ENCODE assay signal across 1 cellular context in the genomic region with DNA sequence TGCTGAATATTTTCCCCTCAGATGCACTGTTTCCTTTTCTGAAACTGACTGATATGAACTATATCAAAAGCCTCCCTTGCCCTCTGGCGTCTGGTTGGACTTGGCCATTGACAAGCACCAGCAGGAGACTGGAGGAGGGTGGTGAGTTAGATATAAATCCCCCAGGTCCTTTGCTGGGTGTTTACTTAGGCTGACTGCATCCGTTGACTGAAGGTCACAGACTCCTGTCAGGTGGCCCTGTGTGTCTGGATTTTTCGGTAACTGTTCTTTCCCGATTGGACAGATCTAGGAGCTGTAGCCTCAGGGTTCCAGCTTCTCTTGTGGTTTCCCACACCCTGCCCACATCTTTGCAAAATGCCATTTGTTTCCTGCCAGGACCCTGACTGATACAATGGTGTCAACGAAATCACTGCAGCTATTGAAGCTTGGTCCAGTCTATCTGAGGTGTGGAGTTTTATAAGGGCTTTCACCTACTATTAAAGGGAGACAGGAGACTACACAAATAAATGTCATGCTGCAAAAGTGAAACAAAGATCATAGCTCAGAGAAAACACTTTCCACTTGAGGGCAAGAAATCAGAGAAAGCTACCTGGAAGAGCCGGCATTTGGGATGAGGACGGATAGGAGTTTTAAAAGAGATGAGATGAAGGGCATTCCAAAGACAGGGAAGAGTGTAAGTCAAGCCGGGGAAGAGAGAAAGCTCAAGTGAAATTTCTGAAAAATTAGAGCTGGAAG.
A peak's percentile ranks its signal among the peaks of the same experiment; 100 is the strongest.
TF ChIP-seq lines count a peak whose summit lies in the region.

No MANE protein-coding gene starts in this region.

TF ChIP-seq in HepG2, 621 proteins besides CTCF, POLR2A, EP300 and RAD21 (continued from another document and continues in another):
- TF ChIP-seq, protein P1, sequence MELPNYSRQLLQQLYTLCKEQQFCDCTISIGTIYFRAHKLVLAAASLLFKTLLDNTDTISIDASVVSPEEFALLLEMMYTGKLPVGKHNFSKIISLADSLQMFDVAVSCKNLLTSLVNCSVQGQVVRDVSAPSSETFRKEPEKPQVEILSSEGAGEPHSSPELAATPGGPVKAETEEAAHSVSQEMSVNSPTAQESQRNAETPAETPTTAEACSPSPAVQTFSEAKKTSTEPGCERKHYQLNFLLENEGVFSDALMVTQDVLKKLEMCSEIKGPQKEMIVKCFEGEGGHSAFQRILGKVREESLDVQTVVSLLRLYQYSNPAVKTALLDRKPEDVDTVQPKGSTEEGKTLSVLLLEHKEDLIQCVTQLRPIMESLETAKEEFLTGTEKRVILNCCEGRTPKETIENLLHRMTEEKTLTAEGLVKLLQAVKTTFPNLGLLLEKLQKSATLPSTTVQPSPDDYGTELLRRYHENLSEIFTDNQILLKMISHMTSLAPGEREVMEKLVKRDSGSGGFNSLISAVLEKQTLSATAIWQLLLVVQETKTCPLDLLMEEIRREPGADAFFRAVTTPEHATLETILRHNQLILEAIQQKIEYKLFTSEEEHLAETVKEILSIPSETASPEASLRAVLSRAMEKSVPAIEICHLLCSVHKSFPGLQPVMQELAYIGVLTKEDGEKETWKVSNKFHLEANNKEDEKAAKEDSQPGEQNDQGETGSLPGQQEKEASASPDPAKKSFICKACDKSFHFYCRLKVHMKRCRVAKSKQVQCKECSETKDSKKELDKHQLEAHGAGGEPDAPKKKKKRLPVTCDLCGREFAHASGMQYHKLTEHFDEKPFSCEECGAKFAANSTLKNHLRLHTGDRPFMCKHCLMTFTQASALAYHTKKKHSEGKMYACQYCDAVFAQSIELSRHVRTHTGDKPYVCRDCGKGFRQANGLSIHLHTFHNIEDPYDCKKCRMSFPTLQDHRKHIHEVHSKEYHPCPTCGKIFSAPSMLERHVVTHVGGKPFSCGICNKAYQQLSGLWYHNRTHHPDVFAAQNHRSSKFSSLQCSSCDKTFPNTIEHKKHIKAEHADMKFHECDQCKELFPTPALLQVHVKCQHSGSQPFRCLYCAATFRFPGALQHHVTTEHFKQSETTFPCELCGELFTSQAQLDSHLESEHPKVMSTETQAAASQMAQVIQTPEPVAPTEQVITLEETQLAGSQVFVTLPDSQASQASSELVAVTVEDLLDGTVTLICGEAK (IDR thresholded peaks at IDR 0.05): no peak
- TF ChIP-seq, protein P1 (CRISPR knock-in tag; IDR thresholded peaks at IDR 0.05): no peak
- TF ChIP-seq ZNF800 (CRISPR knock-in tag; IDR thresholded peaks at IDR 0.05): no peak
- no peak for TF ChIP-seq REL (CRISPR knock-in tag; conservative IDR thresholded peaks at IDR 0.05)
- no peak for TF ChIP-seq ZNF160 (CRISPR knock-in tag; IDR thresholded peaks at IDR 0.05)
- no peak for TF ChIP-seq ATF7-NPFF (CRISPR knock-in tag; IDR thresholded peaks at IDR 0.05; ENCODE audit: low read depth)
- TF ChIP-seq, protein P2, sequence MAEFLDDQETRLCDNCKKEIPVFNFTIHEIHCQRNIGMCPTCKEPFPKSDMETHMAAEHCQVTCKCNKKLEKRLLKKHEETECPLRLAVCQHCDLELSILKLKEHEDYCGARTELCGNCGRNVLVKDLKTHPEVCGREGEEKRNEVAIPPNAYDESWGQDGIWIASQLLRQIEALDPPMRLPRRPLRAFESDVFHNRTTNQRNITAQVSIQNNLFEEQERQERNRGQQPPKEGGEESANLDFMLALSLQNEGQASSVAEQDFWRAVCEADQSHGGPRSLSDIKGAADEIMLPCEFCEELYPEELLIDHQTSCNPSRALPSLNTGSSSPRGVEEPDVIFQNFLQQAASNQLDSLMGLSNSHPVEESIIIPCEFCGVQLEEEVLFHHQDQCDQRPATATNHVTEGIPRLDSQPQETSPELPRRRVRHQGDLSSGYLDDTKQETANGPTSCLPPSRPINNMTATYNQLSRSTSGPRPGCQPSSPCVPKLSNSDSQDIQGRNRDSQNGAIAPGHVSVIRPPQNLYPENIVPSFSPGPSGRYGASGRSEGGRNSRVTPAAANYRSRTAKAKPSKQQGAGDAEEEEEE (CRISPR knock-in tag; IDR thresholded peaks at IDR 0.05; ENCODE audit: borderline replicate concordance): 0 out of 2 replicates have a peak, but pooled peaks have one; percentile 8
- TF ChIP-seq, protein P3, sequence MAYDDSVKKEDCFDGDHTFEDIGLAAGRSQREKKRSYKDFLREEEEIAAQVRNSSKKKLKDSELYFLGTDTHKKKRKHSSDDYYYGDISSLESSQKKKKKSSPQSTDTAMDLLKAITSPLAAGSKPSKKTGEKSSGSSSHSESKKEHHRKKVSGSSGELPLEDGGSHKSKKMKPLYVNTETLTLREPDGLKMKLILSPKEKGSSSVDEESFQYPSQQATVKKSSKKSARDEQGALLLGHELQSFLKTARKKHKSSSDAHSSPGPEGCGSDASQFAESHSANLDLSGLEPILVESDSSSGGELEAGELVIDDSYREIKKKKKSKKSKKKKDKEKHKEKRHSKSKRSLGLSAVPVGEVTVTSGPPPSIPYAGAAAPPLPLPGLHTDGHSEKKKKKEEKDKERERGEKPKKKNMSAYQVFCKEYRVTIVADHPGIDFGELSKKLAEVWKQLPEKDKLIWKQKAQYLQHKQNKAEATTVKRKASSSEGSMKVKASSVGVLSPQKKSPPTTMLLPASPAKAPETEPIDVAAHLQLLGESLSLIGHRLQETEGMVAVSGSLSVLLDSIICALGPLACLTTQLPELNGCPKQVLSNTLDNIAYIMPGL (CRISPR knock-in tag; IDR thresholded peaks at IDR 0.05; ENCODE audit: borderline replicate concordance in 1 of 2, low read depth in 1 of 2): peak in 1 of 2 experiments; percentile 28; a peak in 1 of 4 replicates
- no peak for TF ChIP-seq AKAP8 (CRISPR knock-in tag; IDR thresholded peaks at IDR 0.05)
- TF ChIP-seq ZNF883 (CRISPR knock-in tag; IDR thresholded peaks at IDR 0.05; ENCODE audit: not compliant biosample characterization): no peak
- no peak for TF ChIP-seq ZFP90 (CRISPR knock-in tag; IDR thresholded peaks at IDR 0.05; ENCODE audit: borderline replicate concordance)
- TF ChIP-seq, protein P4, sequence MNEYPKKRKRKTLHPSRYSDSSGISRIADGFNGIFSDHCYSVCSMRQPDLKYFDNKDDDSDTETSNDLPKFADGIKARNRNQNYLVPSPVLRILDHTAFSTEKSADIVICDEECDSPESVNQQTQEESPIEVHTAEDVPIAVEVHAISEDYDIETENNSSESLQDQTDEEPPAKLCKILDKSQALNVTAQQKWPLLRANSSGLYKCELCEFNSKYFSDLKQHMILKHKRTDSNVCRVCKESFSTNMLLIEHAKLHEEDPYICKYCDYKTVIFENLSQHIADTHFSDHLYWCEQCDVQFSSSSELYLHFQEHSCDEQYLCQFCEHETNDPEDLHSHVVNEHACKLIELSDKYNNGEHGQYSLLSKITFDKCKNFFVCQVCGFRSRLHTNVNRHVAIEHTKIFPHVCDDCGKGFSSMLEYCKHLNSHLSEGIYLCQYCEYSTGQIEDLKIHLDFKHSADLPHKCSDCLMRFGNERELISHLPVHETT (CRISPR knock-in tag; conservative IDR thresholded peaks at IDR 0.05): no peak
- peak; percentile 84 for TF ChIP-seq SAP130 (CRISPR knock-in tag; IDR thresholded peaks at IDR 0.05; ENCODE audit: low read depth)
- TF ChIP-seq ZNF768 (CRISPR knock-in tag; IDR thresholded peaks at IDR 0.05): no peak
- no peak for TF ChIP-seq ZNF17 (CRISPR knock-in tag; IDR thresholded peaks at IDR 0.05)
- no peak for TF ChIP-seq ZNF235 (CRISPR knock-in tag; IDR thresholded peaks at IDR 0.05; ENCODE audit: borderline replicate concordance)
- no peak for TF ChIP-seq SCMH1 (CRISPR knock-in tag; IDR thresholded peaks at IDR 0.05; ENCODE audit: borderline replicate concordance)
- no peak for TF ChIP-seq CEBPB (IDR thresholded peaks at IDR 0.05; ENCODE audit: borderline replicate concordance, low read depth, low read length)
- TF ChIP-seq ZNF329 (CRISPR knock-in tag; IDR thresholded peaks at IDR 0.05; ENCODE audit: low read depth): no peak
- TF ChIP-seq, protein P5, sequence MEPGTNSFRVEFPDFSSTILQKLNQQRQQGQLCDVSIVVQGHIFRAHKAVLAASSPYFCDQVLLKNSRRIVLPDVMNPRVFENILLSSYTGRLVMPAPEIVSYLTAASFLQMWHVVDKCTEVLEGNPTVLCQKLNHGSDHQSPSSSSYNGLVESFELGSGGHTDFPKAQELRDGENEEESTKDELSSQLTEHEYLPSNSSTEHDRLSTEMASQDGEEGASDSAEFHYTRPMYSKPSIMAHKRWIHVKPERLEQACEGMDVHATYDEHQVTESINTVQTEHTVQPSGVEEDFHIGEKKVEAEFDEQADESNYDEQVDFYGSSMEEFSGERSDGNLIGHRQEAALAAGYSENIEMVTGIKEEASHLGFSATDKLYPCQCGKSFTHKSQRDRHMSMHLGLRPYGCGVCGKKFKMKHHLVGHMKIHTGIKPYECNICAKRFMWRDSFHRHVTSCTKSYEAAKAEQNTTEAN (CRISPR knock-in tag; conservative IDR thresholded peaks at IDR 0.05): no peak
- no peak for TF ChIP-seq ZBTB8A (CRISPR knock-in tag; IDR thresholded peaks at IDR 0.05; ENCODE audit: borderline replicate concordance, low read depth)
- no peak for TF ChIP-seq TMF1 (CRISPR knock-in tag; IDR thresholded peaks at IDR 0.05; ENCODE audit: low read depth)
- 0 out of 4 replicates have a peak, but pooled peaks of 1 of the 2 experiments have one; percentile 35 for TF ChIP-seq NR2F1 (CRISPR knock-in tag; IDR thresholded peaks at IDR 0.05)
- TF ChIP-seq ZNF121 (CRISPR knock-in tag; IDR thresholded peaks at IDR 0.05): no peak
- no peak for TF ChIP-seq PRPF4 (IDR thresholded peaks at IDR 0.05; ENCODE audit: low read depth, low read length, poor library complexity, severe bottlenecking)
- TF ChIP-seq ZNF12 (CRISPR knock-in tag; IDR thresholded peaks at IDR 0.05): peak; percentile 90
- TF ChIP-seq ZNF569 (CRISPR knock-in tag; IDR thresholded peaks at IDR 0.05; ENCODE audit: borderline replicate concordance): no peak
- TF ChIP-seq, protein P6, sequence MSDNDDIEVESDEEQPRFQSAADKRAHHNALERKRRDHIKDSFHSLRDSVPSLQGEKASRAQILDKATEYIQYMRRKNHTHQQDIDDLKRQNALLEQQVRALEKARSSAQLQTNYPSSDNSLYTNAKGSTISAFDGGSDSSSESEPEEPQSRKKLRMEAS (IDR thresholded peaks at IDR 0.05): 0 out of 2 replicates have a peak, but pooled peaks have one; percentile 17
